Comparison of ENCODE assay signal across 8 cellular contexts in genomic region chr12:5556033-5556614, GRCh38.
DNase-seq lines count a peak whose midpoint lies in the region; ATAC-seq and TF ChIP-seq lines count a peak whose summit lies in the region.

No MANE protein-coding gene starts in this region.

- H3K4me1 Mint-ChIP-seq in stimulated activated memory B cell treated with anti-CD40 and anti-IgM and Interleukin-4, amounts not matched to agents 10 μg/mL and 1 μg/mL and 100 μg/mL, for 72 hours, result no peaks in the 10 kb centered on the region

- H3K4me3 ChIP-seq in OCI-LY1 (ENCODE audit: low read depth, low read length, poor library complexity, severe bottlenecking) (no peak overlapping the region), fibroblast of pulmonary artery (replicated peaks; ENCODE audit: low read depth, low read length) (no peak overlapping the region)

- H3K9me3 ChIP-seq in OCI-LY1 (ENCODE audit: low read length), result 0 out of 2 replicates have a peak, but pooled peaks cover 3% of the 10 kb centered on the region

- no peaks in the 10 kb centered on the region for H3K9me2 ChIP-seq in OCI-LY1 (ENCODE audit: low read depth, low read length)

- H3K27me3 Mint-ChIP-seq in stimulated activated memory B cell treated with anti-CD40 and anti-IgM and Interleukin-4, amounts not matched to agents 10 μg/mL and 1 μg/mL and 100 μg/mL, for 72 hours, result peaks cover 8% of the 10 kb centered on the region

- TF ChIP-seq CTCF in OCI-LY1 (IDR thresholded peaks at IDR 0.05; ENCODE audit: low read length), result peak; percentile 46; the same call in 1 of the 2 replicates
- TF ChIP-seq CTCF in fibroblast of pulmonary artery (IDR thresholded peaks at IDR 0.05; ENCODE audit: low read length, missing control alignments), result peak; percentile 29

- in situ Hi-C loops in ACHN (cut with HindIII; ENCODE audit: low pct_ligation_motif_present, low pct_unique_long_range_greater_than_20kb, low sequenced_read_pairs), result no loop called here

- no peak overlapping the region for H2AFZ ChIP-seq in OCI-LY1 (ENCODE audit: low read length)

- no peak overlapping the region for H3K4me2 ChIP-seq in OCI-LY1 (ENCODE audit: low read length)

- no peak for ATAC-seq in stimulated activated memory B cell treated with anti-CD40 and anti-IgM and Interleukin-4, amounts not matched to agents 10 μg/mL and 1 μg/mL and 100 μg/mL, for 72 hours

- no peaks in the 10 kb centered on the region for H4K20me1 ChIP-seq in OCI-LY1 (ENCODE audit: insufficient read depth, low read length)

- no peaks in the 10 kb centered on the region for H3K4me1 ChIP-seq in OCI-LY1 (ENCODE audit: insufficient read depth, low read length, severe bottlenecking)

- no peak overlapping the region for H3K4me3 Mint-ChIP-seq in stimulated activated memory B cell treated with anti-CD40 and anti-IgM and Interleukin-4, amounts not matched to agents 10 μg/mL and 1 μg/mL and 100 μg/mL, for 72 hours

- no peak overlapping the region for H3K27ac Mint-ChIP-seq in stimulated activated memory B cell treated with anti-CD40 and anti-IgM and Interleukin-4, amounts not matched to agents 10 μg/mL and 1 μg/mL and 100 μg/mL, for 72 hours

- H3K27me3 ChIP-seq in OCI-LY1 (ENCODE audit: insufficient read depth, low read length), result no peaks in the 10 kb centered on the region

- no peaks in the 10 kb centered on the region for H3F3A ChIP-seq in OCI-LY1 (ENCODE audit: insufficient read depth, low read length)

- peaks cover 5% of the 10 kb centered on the region for H3K9me3 Mint-ChIP-seq in stimulated activated memory B cell treated with anti-CD40 and anti-IgM and Interleukin-4, amounts not matched to agents 10 μg/mL and 1 μg/mL and 100 μg/mL, for 72 hours

- DNase-seq in ACHN (peak; percentile 19), DMS53 treated with DMSO at 0.1 percent for 48 hours (lab: John Stamatoyannopoulos, UW; ENCODE audit: unreplicated experiment) (peak; percentile 74), fibroblast of pulmonary artery (ENCODE audit: low read depth) (no peak), HK-2 (ENCODE audit: unreplicated experiment) (no peak), COR-L47 (lab: John Stamatoyannopoulos, UW) (no peak), occipital lobe (lab: John Stamatoyannopoulos, UW) (no peak)

- no peaks in the 10 kb centered on the region for H3K79me2 ChIP-seq in OCI-LY1 (ENCODE audit: insufficient read depth, low read length)

- no peaks in the 10 kb centered on the region for H3K36me3 ChIP-seq in OCI-LY1 (ENCODE audit: insufficient read depth, low read length)

- H3K36me3 Mint-ChIP-seq in stimulated activated memory B cell treated with anti-CD40 and anti-IgM and Interleukin-4, amounts not matched to agents 10 μg/mL and 1 μg/mL and 100 μg/mL, for 72 hours, result no peaks in the 10 kb centered on the region

- no peak overlapping the region for H3K27ac ChIP-seq in OCI-LY1 (ENCODE audit: low read depth, low read length, poor library complexity, severe bottlenecking)

- no peak overlapping the region for H3K9ac ChIP-seq in OCI-LY1 (ENCODE audit: low read length)

Comparison
In these comparisons a context has a peak if more than half of its experiments do, and no peak if none do; other contexts are left out.
1. DNase-seq: peak in ACHN (single experiment) and DMS53 treated with DMSO at 0.1 percent for 48 hours (single experiment); none in fibroblast of pulmonary artery (single experiment), HK-2 (single experiment), COR-L47 (single experiment) and occipital lobe (single experiment).